16 cellular contexts compared by ENCODE assay signal in genomic region chr5:1648806-1649205, GRCh38.
DNase-seq lines count a peak whose midpoint lies in the region; ATAC-seq and TF ChIP-seq lines count a peak whose summit lies in the region.
"Had no signal": no experiment of that assay in that cellular context is flagged by ENCODE, and none has a peak within 500 bp of the region (broad histone marks: within the 10 kb centered on the region; RNA-seq: fewer than 3 reads in every experiment).

No MANE protein-coding gene starts in this region.

- H3K4me1 ChIP-seq in breast epithelium (peaks cover 0 to 3% of the 10 kb centered on the region in 2 donors), Karpas-422 (ENCODE audit: low read length) (peaks cover 26% of the 10 kb centered on the region)

- no peak overlapping the region for H2AFZ ChIP-seq in Karpas-422 (ENCODE audit: low read length)

- H3K27me3 ChIP-seq in breast epithelium (peaks cover 0 to 5% of the 10 kb centered on the region in 2 donors), Karpas-422 (ENCODE audit: low read length) (no peaks in the 10 kb centered on the region)

- H4K20me1 ChIP-seq in Karpas-422 (ENCODE audit: insufficient read depth, low read depth, low read length), result 0 out of 2 replicates have a peak, but pooled peaks cover 3% of the 10 kb centered on the region

- no peaks in the 10 kb centered on the region for H3K9me2 ChIP-seq in Karpas-422 (replicated peaks; ENCODE audit: insufficient read depth, low read length)

- TF ChIP-seq CTCF in AG09309 (IDR thresholded peaks at IDR 0.05; ENCODE audit: control insufficient read depth, insufficient read depth, low read depth, low read length, missing control alignments) (no peak), breast epithelium (IDR thresholded peaks at IDR 0.05) (no peak)

- DNase-seq in AG09309 (ENCODE audit: low read depth) (peak; percentile 39), GM03348 (ENCODE audit: low spot score) (peak; percentile 52), RPMI7951 (ENCODE audit: low read depth) (peak; percentile 73), fibroblast of peridontal ligament (ENCODE audit: extremely low read depth) (peak; percentile 84), breast epithelium (ENCODE audit: low spot score in 2 of 2) (no peak), Karpas-422 (no peak), SIG-M5 treated with dmso at 0.1 percent for 504 hours (lab: John Stamatoyannopoulos, UW; ENCODE audit: unreplicated experiment) (no peak)
- DNase-seq: CD4-positive, alpha-beta memory T cell; DMS79; GF-D8; H9; NCI-H1048; NCI-H1694 treated with DMSO at 0.1 percent for 48 hours; NCI-H446; PC-3 had no signal

- no peaks in the 10 kb centered on the region for H3K79me2 ChIP-seq in Karpas-422 (ENCODE audit: low read length)

- H3K9me3 ChIP-seq in breast epithelium (no peaks in the 10 kb centered on the region), Karpas-422 (ENCODE audit: low read length) (no peaks in the 10 kb centered on the region)

- no peak for TF ChIP-seq POLR2A in breast epithelium (IDR thresholded peaks at IDR 0.05)

- no peak overlapping the region for H3K4me2 ChIP-seq in Karpas-422 (ENCODE audit: low read depth, low read length, poor library complexity, severe bottlenecking)

- H3K27ac ChIP-seq in breast epithelium, result no peak overlapping the region
- no peak overlapping the region for H3K27ac ChIP-seq in Karpas-422 (ENCODE audit: low read length)

- no peak overlapping the region for H3K4me3 ChIP-seq in AG09309 (ENCODE audit: control insufficient read depth, low read depth, low read length)
- no peak overlapping the region for H3K4me3 ChIP-seq in breast epithelium
- no peak overlapping the region for H3K4me3 ChIP-seq in Karpas-422 (ENCODE audit: low read length)

- intact Hi-C loops in breast epithelium (cut with DNase I; ENCODE audit: low total_unique reads), result no loop called here

- H3K9ac ChIP-seq in Karpas-422 (ENCODE audit: low read length), result no peak overlapping the region

- H3K36me3 ChIP-seq in breast epithelium (no peaks in the 10 kb centered on the region), Karpas-422 (ENCODE audit: insufficient read depth, low read length) (no peaks in the 10 kb centered on the region)

- no peak for ATAC-seq in HG03439 (IDR thresholded peaks at IDR 0.05; ENCODE audit: unreplicated experiment)
- ATAC-seq: PC-3 had no signal

Comparison
In these comparisons a context has a peak if more than half of its experiments do, and no peak if none do; other contexts are left out.
1. DNase-seq: peak in AG09309 (single experiment), GM03348 (single experiment), RPMI7951 (single experiment) and fibroblast of peridontal ligament (single experiment); none in breast epithelium (0 of 2), Karpas-422 (single experiment) and SIG-M5 treated with dmso at 0.1 percent for 504 hours (single experiment).